Comparison of ENCODE assay signal across 27 cellular contexts in the genomic region with DNA sequence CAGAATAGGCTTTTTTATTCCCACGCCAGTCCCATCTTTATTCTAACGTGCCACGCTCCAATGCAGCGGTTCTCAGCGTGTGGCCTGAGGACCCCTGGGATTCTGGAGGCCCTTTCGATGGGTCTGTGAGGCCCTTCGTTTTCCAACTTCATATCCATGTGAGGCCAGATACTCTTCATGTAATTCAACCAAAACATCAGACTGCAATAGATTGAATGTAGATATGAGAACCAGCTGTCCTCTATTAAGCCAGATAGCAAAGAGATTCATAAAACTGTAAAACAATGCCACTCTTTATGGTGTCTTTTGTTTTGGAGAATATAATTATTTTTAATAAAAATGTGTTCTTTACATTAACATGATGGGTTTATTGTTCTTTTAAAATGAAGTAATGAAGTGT. TPM values are rescaled to one million over a fixed set of nuclear protein-coding genes. Genes with fewer than 3 reads are reported as not detected.
DNase-seq lines count a peak whose midpoint lies in the region; ATAC-seq, FAIRE-seq and TF ChIP-seq lines count a peak whose summit lies in the region.
"Had no signal": no experiment of that assay in that cellular context is flagged by ENCODE, and none has a peak within 500 bp of the region (broad histone marks: within the 10 kb centered on the region; RNA-seq: fewer than 3 reads in every experiment).

No MANE protein-coding gene starts in this region.

- DNase-seq in SK-N-DZ (ENCODE audit: low spot score) (peak; percentile 18), posterior vena cava (ENCODE audit: low spot score) (peak; percentile 17), DMS 273 (lab: John Stamatoyannopoulos, UW; ENCODE audit: unreplicated experiment) (no peak), SW 1271 (lab: John Stamatoyannopoulos, UW) (no peak), T-cell (no peak)
- DNase-seq: 8988T; AML-193; Caco-2; Calu3; CD4-positive, alpha-beta T cell; CD8-positive, alpha-beta T cell; DMS 273 treated with DMSO at 0.1 percent for 48 hours; DMS153; DMS53; DMS79; DND-41; EL; GDM1 had no signal

- H3K4me3 Mint-ChIP-seq in T-cell, result no peak overlapping the region
- H3K4me3 Mint-ChIP-seq: B cell; CD4-positive, alpha-beta T cell; CD8-positive, alpha-beta T cell had no signal

- no peaks in the 10 kb centered on the region for H3K27me3 Mint-ChIP-seq in T-cell
- H3K27me3 Mint-ChIP-seq: CD4-positive, alpha-beta T cell had no signal

- intact Hi-C loops in posterior vena cava (cut with DNase I), result no loop called here

- no peaks in the 10 kb centered on the region for H3K9me3 Mint-ChIP-seq in T-cell
- H3K9me3 Mint-ChIP-seq: CD4-positive, alpha-beta T cell; CD8-positive, alpha-beta T cell had no signal

- ATAC-seq in SK-N-SH treated with all-trans-retinoic acid at 6 μM for 48 hours (no peak), T-cell (replicated peaks in 1 of 4) (no peak), GM19467 (IDR thresholded peaks at IDR 0.05; ENCODE audit: unreplicated experiment) (no peak)
- ATAC-seq: A549; CD8-positive, alpha-beta T cell; GM12878 had no signal

- POLR2A ChIA-PET in T-cell (lab: Charles Lee), result no interaction called here

- CTCF ChIA-PET in T-cell (lab: Charles Lee), result no interaction called here

- H3K27ac Mint-ChIP-seq in T-cell, result no peak overlapping the region
- H3K27ac Mint-ChIP-seq: B cell; CD4-positive, alpha-beta T cell; CD8-positive, alpha-beta T cell had no signal

- H3K4me1 Mint-ChIP-seq in T-cell, result no peaks in the 10 kb centered on the region
- H3K4me1 Mint-ChIP-seq: B cell had no signal

- peak; percentile 58 for FAIRE-seq in A204.1 (lab: Jason Lieb, UNC)
- FAIRE-seq: A549, D721Med, GM12878, GM12892, GM18507 had no signal

- H3K36me3 Mint-ChIP-seq in T-cell, result no peaks in the 10 kb centered on the region
- H3K36me3 Mint-ChIP-seq: CD8-positive, alpha-beta T cell had no signal

TF ChIP-seq in SK-N-SH treated with all-trans-retinoic acid at 6 μM for 48 hours, 23 proteins besides CTCF, POLR2A, EP300 and RAD21:
- TF ChIP-seq ZNF565 (CRISPR knock-in tag; conservative IDR thresholded peaks at IDR 0.05; ENCODE audit: low read depth) (no peak), GLIS3 (CRISPR knock-in tag; IDR thresholded peaks at IDR 0.05) (no peak), TCF4 (CRISPR knock-in tag; IDR thresholded peaks at IDR 0.05; ENCODE audit: borderline replicate concordance) (peak; percentile 88), ZNF70 (CRISPR knock-in tag; IDR thresholded peaks at IDR 0.05) (peak; percentile 85), SNAI2 (CRISPR knock-in tag; IDR thresholded peaks at IDR 0.05) (no peak), ZFP3 (CRISPR knock-in tag; IDR thresholded peaks at IDR 0.05) (no peak), ISL1 (CRISPR knock-in tag; IDR thresholded peaks at IDR 0.05) (no peak), ZFP30 (CRISPR knock-in tag; IDR thresholded peaks at IDR 0.05) (no peak)
- TF ChIP-seq, protein P1, sequence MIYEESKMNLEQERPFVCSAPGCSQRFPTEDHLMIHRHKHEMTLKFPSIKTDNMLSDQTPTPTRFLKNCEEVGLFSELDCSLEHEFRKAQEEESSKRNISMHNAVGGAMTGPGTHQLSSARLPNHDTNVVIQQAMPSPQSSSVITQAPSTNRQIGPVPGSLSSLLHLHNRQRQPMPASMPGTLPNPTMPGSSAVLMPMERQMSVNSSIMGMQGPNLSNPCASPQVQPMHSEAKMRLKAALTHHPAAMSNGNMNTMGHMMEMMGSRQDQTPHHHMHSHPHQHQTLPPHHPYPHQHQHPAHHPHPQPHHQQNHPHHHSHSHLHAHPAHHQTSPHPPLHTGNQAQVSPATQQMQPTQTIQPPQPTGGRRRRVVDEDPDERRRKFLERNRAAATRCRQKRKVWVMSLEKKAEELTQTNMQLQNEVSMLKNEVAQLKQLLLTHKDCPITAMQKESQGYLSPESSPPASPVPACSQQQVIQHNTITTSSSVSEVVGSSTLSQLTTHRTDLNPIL (CRISPR knock-in tag; IDR thresholded peaks at IDR 0.05; ENCODE audit: low read depth), result no peak

RNA-seq across cellular contexts. Expression of gene KMT2C, which starts 53.2 kb away (rescaled TPM):
- 11.7 and 12.5 TPM in 2 replicates for polyA plus RNA-seq in SK-N-DZ (2014; cell fraction: cytosol; rRNA removed)
- 21.4 and 25.3 TPM in 2 replicates for polyA plus RNA-seq in SK-N-DZ (2014; cell fraction: nucleus; rRNA removed)
- total RNA-seq in posterior vena cava (10 to 100 TPM; 78.8 to 88.9 TPM), T-cell (100 to 1,000 TPM in 3 of 5 donors, 10 to 100 TPM in 2; 90.8 to 134 (median 116) TPM)

Comparison
In these comparisons a context has a peak if more than half of its experiments do, and no peak if none do; other contexts are left out.
1. DNase-seq: peak in SK-N-DZ (single experiment) and posterior vena cava (single experiment); none in DMS 273 (single experiment), SW 1271 (0 of 2) and T-cell (0 of 34).